ENCODE assay signal across 21 cellular contexts in genomic region chr21:42704861-42705260, GRCh38. TPM values are rescaled to one million over a fixed set of nuclear protein-coding genes. Genes with fewer than 3 reads are reported as not detected.
DNase-seq lines count a peak whose midpoint lies in the region; ATAC-seq and TF ChIP-seq lines count a peak whose summit lies in the region.
"Had no signal": no experiment of that assay in that cellular context is flagged by ENCODE, and none has a peak within 500 bp of the region (broad histone marks: within the 10 kb centered on the region; RNA-seq: fewer than 3 reads in every experiment).

No MANE protein-coding gene starts in this region.

- TF ChIP-seq CTCF in GM13976 (IDR thresholded peaks at IDR 0.05; ENCODE audit: borderline replicate concordance, control extremely low read depth, extremely low read depth, insufficient read depth, missing control alignments) (no peak), sigmoid colon (IDR thresholded peaks at IDR 0.05) (no peak)

- H3K4me1 ChIP-seq in sigmoid colon, result peaks cover 0 to 12% (median 6%) of the 10 kb centered on the region in 4 donors

- H3K9me3 ChIP-seq in SK-N-MC (ENCODE audit: low read depth, low read length), result no peaks in the 10 kb centered on the region
- no peaks in the 10 kb centered on the region for H3K9me3 ChIP-seq in sigmoid colon

- no peak for TF ChIP-seq POLR2A in sigmoid colon (IDR thresholded peaks at IDR 0.05)

- no peak overlapping the region for H3K9ac ChIP-seq in SK-N-MC (ENCODE audit: insufficient read length)

- H3K36me3 ChIP-seq in SK-N-MC (ENCODE audit: insufficient read depth, low read length), result peaks cover 26% of the 10 kb centered on the region
- peaks cover 0 to 31% (median 0%) of the 10 kb centered on the region in 4 donors for H3K36me3 ChIP-seq in sigmoid colon

- intact Hi-C loops in sigmoid colon (cut with DNase I), result no loop called here

- H3K27ac ChIP-seq in SK-N-MC (peak overlapping the region; percentile 46; the same call in 1 of the 2 replicates), sigmoid colon (peak overlapping the region in 3 of 4 donors; percentile 53 to 73 (median 70))

- in situ Hi-C loops in GM13976 (cut with MboI; ENCODE audit: low sequenced_read_pairs, unreplicated experiment), result no loop called here

- ATAC-seq in HG02885 (IDR thresholded peaks at IDR 0.05; ENCODE audit: poor library complexity, unreplicated experiment) (no peak), HG03280 (IDR thresholded peaks at IDR 0.05; ENCODE audit: unreplicated experiment) (no peak), HG03159 (IDR thresholded peaks at IDR 0.05; ENCODE audit: unreplicated experiment) (no peak)
- ATAC-seq: HCT116, Panc1 had no signal

- TF ChIP-seq EP300 in sigmoid colon (IDR thresholded peaks at IDR 0.05), result no peak

- H3K4me3 ChIP-seq in SK-N-MC, result no peak overlapping the region
- no peak overlapping the region for H3K4me3 ChIP-seq in sigmoid colon
- H3K4me3 ChIP-seq: K562 had no signal

- no peaks in the 10 kb centered on the region for H3K27me3 ChIP-seq in sigmoid colon

- WGBS in sigmoid colon, 2 donors, result 88 to 93% methylated on average over 10 of the region's 10 CpGs

- DNase-seq in GM13976 (ENCODE audit: low spot score) (peak; percentile 25), SK-N-MC (ENCODE audit: low read depth, low spot score) (no peak), mesenteric fat pad (ENCODE audit: low spot score) (peak; percentile 14), sigmoid colon (peak; percentile 57)
- DNase-seq: Calu3, DMS153, Kasumi-1, MV-4-11, NCI-H1105 treated with DMSO at 0.1 percent for 48 hours, NCI-H146, NCI-H2029, NCI-H510A, NCI-H69, SHP77 treated with DMSO at 0.1 percent for 48 hours had no signal

RNA-seq across cellular contexts. Expression of gene PDE9A, which starts 51.4 kb away (rescaled TPM):
- total RNA-seq in mesenteric fat pad (7.9 TPM), sigmoid colon (100 to 1,000 TPM in 1 of 4 donors, 10 to 100 TPM in 3; 71.6 to 102 (median 83.2) TPM)
- 100 to 1,000 TPM; 103 to 433 (median 184) TPM for polyA plus RNA-seq in sigmoid colon
- total RNA-seq: MCF 10A had no signal
